In genomic region chr16:4172070-4172469, GRCh38 we compare ENCODE assay signal across 1 cellular context.
TF ChIP-seq lines count a peak whose summit lies in the region.

No MANE protein-coding gene starts in this region.

TF ChIP-seq in GM12878, 131 proteins besides CTCF, POLR2A, EP300 and RAD21:
- TF ChIP-seq NKRF (conservative IDR thresholded peaks at IDR 0.05) (no peak), JUNB (IDR thresholded peaks at IDR 0.05) (peak; percentile 20; the same call in 1 of the 2 replicates), FOXM1 (IDR thresholded peaks at IDR 0.05; ENCODE audit: low read depth, low read length) (no peak), RUNX3 (IDR thresholded peaks at IDR 0.05; ENCODE audit: low read length) (no peak), HCFC1 (IDR thresholded peaks at IDR 0.05; ENCODE audit: low read length) (no peak), HDAC2 (IDR thresholded peaks at IDR 0.05) (no peak)
TF ChIP-seq in GM12878: peak in this region for 1.
